Comparison of ENCODE assay signal across 29 cellular contexts in genomic region chr2:135311962-135312361, GRCh38.
"Had no signal": no experiment of that assay in that cellular context is flagged by ENCODE, and none has a peak within 500 bp of the region (broad histone marks: within the 10 kb centered on the region; RNA-seq: fewer than 3 reads in every experiment).

No MANE protein-coding gene starts in this region.

- H3K4me1 ChIP-seq: stomach, suprapubic skin, testis, thyroid gland, tibial artery, tibial nerve, transverse colon, upper lobe of left lung, upper lobe of right lung, uterus, vagina had no signal

- ATAC-seq: stimulated activated effector memory CD8-positive, alpha-beta T cell treated with anti-CD3 and anti-CD28 coated beads, Interleukin-12 subunit alpha, Interleukin-12 subunit beta, amount 100 ng/mL, for 72 hours; stimulated activated memory B cell treated with anti-CD40 and anti-IgM and Interleukin-4, amounts not matched to agents 10 μg/mL and 1 μg/mL and 100 μg/mL, for 72 hours; stimulated activated naive B cell treated with anti-CD40 and anti-IgM and Interleukin-4, amounts not matched to agents 10 μg/mL and 1 μg/mL and 100 μg/mL, for 72 hours; stimulated activated naive CD8-positive, alpha-beta T cell treated with anti-CD3 and anti-CD28 coated beads, Interleukin-15, amount 100 ng/mL, for 72 hours; stimulated activated naive CD8-positive, alpha-beta T cell treated with anti-CD3 and anti-CD28 coated beads, Interleukin-15, Interleukin-2, amounts not matched to agents 100 U/mL and 50 U/mL, for 24 hours; upper lobe of right lung had no signal

- H3K4me3 Mint-ChIP-seq: stimulated activated effector memory CD8-positive, alpha-beta T cell treated with anti-CD3 and anti-CD28 coated beads, Interleukin-12 subunit alpha, Interleukin-12 subunit beta, amount 100 ng/mL, for 72 hours; stimulated activated memory B cell treated with anti-CD40 and anti-IgM and Interleukin-4, amounts not matched to agents 10 μg/mL and 1 μg/mL and 100 μg/mL, for 72 hours; stimulated activated naive B cell treated with anti-CD40 and anti-IgM and Interleukin-4, amounts not matched to agents 10 μg/mL and 1 μg/mL and 100 μg/mL, for 72 hours; stimulated activated naive CD8-positive, alpha-beta T cell treated with anti-CD3 and anti-CD28 coated beads, Interleukin-15, amount 100 ng/mL, for 72 hours; stimulated activated naive CD8-positive, alpha-beta T cell treated with anti-CD3 and anti-CD28 coated beads, Interleukin-15, Interleukin-2, amounts not matched to agents 100 ng/mL and 50 ng/mL, for 24 hours; type B pancreatic cell had no signal

- H3K36me3 ChIP-seq: suprapubic skin, thoracic aorta, thyroid gland, transverse colon, upper lobe of left lung, upper lobe of right lung, uterus, vagina had no signal

- H3K4me3 ChIP-seq: stomach, suprapubic skin, testis, thoracic aorta, thyroid gland, tibial artery, tibial nerve, transverse colon, upper lobe of left lung, upper lobe of right lung, uterus, vagina had no signal

- H3K27ac ChIP-seq: stomach, suprapubic skin, testis, thoracic aorta, thyroid gland, tibial artery, tibial nerve, transverse colon, upper lobe of left lung, upper lobe of right lung, uterus, vagina had no signal

- H3K36me3 Mint-ChIP-seq: stimulated activated effector memory CD8-positive, alpha-beta T cell treated with anti-CD3 and anti-CD28 coated beads, Interleukin-12 subunit alpha, Interleukin-12 subunit beta, amount 100 ng/mL, for 72 hours had no signal

- H3K27me3 ChIP-seq: stomach, suprapubic skin, testis, thyroid gland, tibial artery, tibial nerve, transverse colon, upper lobe of left lung, upper lobe of right lung, uterus, vagina had no signal

- FAIRE-seq: urothelium cell line had no signal

- H3K27me3 Mint-ChIP-seq: stimulated activated memory B cell treated with anti-CD40 and anti-IgM and Interleukin-4, amounts not matched to agents 10 μg/mL and 1 μg/mL and 100 μg/mL, for 72 hours; stimulated activated naive B cell treated with anti-CD40 and anti-IgM and Interleukin-4, amounts not matched to agents 10 μg/mL and 1 μg/mL and 100 μg/mL, for 72 hours; stimulated activated naive CD8-positive, alpha-beta T cell treated with anti-CD3 and anti-CD28 coated beads, Interleukin-15, amount 100 ng/mL, for 72 hours; stimulated activated naive CD8-positive, alpha-beta T cell treated with anti-CD3 and anti-CD28 coated beads, Interleukin-15, Interleukin-2, amounts not matched to agents 100 ng/mL and 50 ng/mL, for 24 hours; type B pancreatic cell had no signal

- DNase-seq: stimulated activated CD4-positive, alpha-beta T cell treated with anti-CD3 and anti-CD28 coated beads, Interleukin-2, amount 100 ng/mL, for 48 hours; stimulated activated CD4-positive, alpha-beta T cell treated with anti-CD3 and anti-CD28 coated beads, Interleukin-4, amount 100 ng/mL, for 1 hour; stimulated activated CD4-positive, alpha-beta T cell treated with anti-CD3 and anti-CD28 coated beads, Interleukin-4, amount 100 ng/mL, for 24 hours; stimulated activated CD4-positive, alpha-beta T cell treated with anti-CD3 and anti-CD28 coated beads, Interleukin-4, amount 100 ng/mL, for 4 hours; stimulated activated CD8-positive, alpha-beta memory T cell treated with anti-CD3 and anti-CD28 coated beads, Interleukin-4, amount 100 ng/mL, for 48 hours; stimulated activated naive B cell treated with anti-CD40 and anti-IgM and Interleukin-4, amounts not matched to agents 10 μg/mL and 1 μg/mL and 100 μg/mL, for 72 hours; stimulated activated naive CD4-positive, alpha-beta T cell; stimulated activated naive CD4-positive, alpha-beta T cell treated with Interleukin-2 at 50 U/mL for 16 hours; stimulated activated naive CD8-positive, alpha-beta T cell treated with anti-CD3 and anti-CD28 coated beads, Interleukin-15, amount 100 ng/mL, for 72 hours; stimulated activated naive CD8-positive, alpha-beta T cell treated with anti-CD3 and anti-CD28 coated beads, Interleukin-15, Interleukin-2, amounts not matched to agents 100 U/mL and 50 U/mL, for 24 hours; stomach; substantia nigra; testis; thyroid gland; tibial artery; transverse colon; trophoblast cell; upper lobe of left lung; upper lobe of right lung; uterus had no signal

- H3K4me1 Mint-ChIP-seq: stimulated activated effector memory CD8-positive, alpha-beta T cell treated with anti-CD3 and anti-CD28 coated beads, Interleukin-12 subunit alpha, Interleukin-12 subunit beta, amount 100 ng/mL, for 72 hours; stimulated activated memory B cell treated with anti-CD40 and anti-IgM and Interleukin-4, amounts not matched to agents 10 μg/mL and 1 μg/mL and 100 μg/mL, for 72 hours; stimulated activated naive B cell treated with anti-CD40 and anti-IgM and Interleukin-4, amounts not matched to agents 10 μg/mL and 1 μg/mL and 100 μg/mL, for 72 hours; stimulated activated naive CD8-positive, alpha-beta T cell treated with anti-CD3 and anti-CD28 coated beads, Interleukin-15, amount 100 ng/mL, for 72 hours had no signal

- H3K27ac Mint-ChIP-seq: stimulated activated effector memory CD8-positive, alpha-beta T cell treated with anti-CD3 and anti-CD28 coated beads, Interleukin-12 subunit alpha, Interleukin-12 subunit beta, amount 100 ng/mL, for 72 hours; stimulated activated memory B cell treated with anti-CD40 and anti-IgM and Interleukin-4, amounts not matched to agents 10 μg/mL and 1 μg/mL and 100 μg/mL, for 72 hours; stimulated activated naive B cell treated with anti-CD40 and anti-IgM and Interleukin-4, amounts not matched to agents 10 μg/mL and 1 μg/mL and 100 μg/mL, for 72 hours; stimulated activated naive CD8-positive, alpha-beta T cell treated with anti-CD3 and anti-CD28 coated beads, Interleukin-15, amount 100 ng/mL, for 72 hours; stimulated activated naive CD8-positive, alpha-beta T cell treated with anti-CD3 and anti-CD28 coated beads, Interleukin-15, Interleukin-2, amounts not matched to agents 100 ng/mL and 50 ng/mL, for 24 hours; type B pancreatic cell had no signal

- H3K9me3 ChIP-seq: stomach, suprapubic skin, testis, thoracic aorta, thyroid gland, tibial artery, tibial nerve, transverse colon, upper lobe of left lung, upper lobe of right lung, uterus, vagina had no signal

- H3K9me3 Mint-ChIP-seq: stimulated activated memory B cell treated with anti-CD40 and anti-IgM and Interleukin-4, amounts not matched to agents 10 μg/mL and 1 μg/mL and 100 μg/mL, for 72 hours; type B pancreatic cell had no signal
